ENCODE assay signal across 9 cellular contexts in genomic region chr3:172355836-172356235, GRCh38.
DNase-seq lines count a peak whose midpoint lies in the region; ATAC-seq and TF ChIP-seq lines count a peak whose summit lies in the region.
"Had no signal": no experiment of that assay in that cellular context is flagged by ENCODE, and none has a peak within 500 bp of the region (broad histone marks: within the 10 kb centered on the region; RNA-seq: fewer than 3 reads in every experiment).

No MANE protein-coding gene starts in this region.

- H3K27me3 ChIP-seq in hepatocyte, result no peaks in the 10 kb centered on the region

- H3K4me1 ChIP-seq in hepatocyte (ENCODE audit: insufficient read depth), result no peaks in the 10 kb centered on the region

- H3K4me1 Mint-ChIP-seq in natural killer cell, result peaks cover 36 to 50% of the 10 kb centered on the region in 2 donors
- peaks cover 24 to 29% of the 10 kb centered on the region in 2 donors for H3K4me1 Mint-ChIP-seq in natural killer cell treated with Interleukin-12 subunit alpha and Interleukin-12 subunit beta and Interleukin-15 and Interleukin-18, amount 100 ng/mL, for 72 hours (ENCODE audit: low read depth in 2 of 2)

- intact Hi-C loops in natural killer cell (cut with micrococcal nuclease), result no loop called here

- no peak overlapping the region for H3K4me2 ChIP-seq in hepatocyte

- H3K79me2 ChIP-seq in hepatocyte, result peaks cover 7% of the 10 kb centered on the region

- no peaks in the 10 kb centered on the region for H3K9me3 Mint-ChIP-seq in natural killer cell
- no peaks in the 10 kb centered on the region for H3K9me3 Mint-ChIP-seq in natural killer cell treated with Interleukin-12 subunit alpha and Interleukin-12 subunit beta and Interleukin-15 and Interleukin-18, amount 100 ng/mL, for 72 hours

- no peaks in the 10 kb centered on the region for H3K9me3 ChIP-seq in hepatocyte (ENCODE audit: low read depth)

- TF ChIP-seq CTCF in natural killer cell (IDR thresholded peaks at IDR 0.05) (no peak), hepatocyte (IDR thresholded peaks at IDR 0.05; ENCODE audit: poor library complexity) (no peak)

- H3K9me2 ChIP-seq in hepatocyte (replicated peaks; ENCODE audit: insufficient read depth), result no peaks in the 10 kb centered on the region

- peaks cover 24% of the 10 kb centered on the region for H3K36me3 Mint-ChIP-seq in natural killer cell
- peaks cover 20% of the 10 kb centered on the region for H3K36me3 Mint-ChIP-seq in natural killer cell treated with Interleukin-12 subunit alpha and Interleukin-12 subunit beta and Interleukin-15 and Interleukin-18, amount 100 ng/mL, for 72 hours

- DNase-seq in natural killer cell, result no peak
- DNase-seq in natural killer cell treated with Interleukin-12 subunit alpha and Interleukin-12 subunit beta and Interleukin-15 and Interleukin-18, amount 100 ng/mL, for 72 hours (ENCODE audit: low spot score), result no peak
- DNase-seq in amniotic epithelial cell (ENCODE audit: low read depth), result peak; percentile 88
- DNase-seq in hepatocyte (ENCODE audit: low spot score), result peak; percentile 47
- no peak for DNase-seq in CD1c-positive myeloid dendritic cell (ENCODE audit: extremely low spot score)
- DNase-seq in stimulated activated naive CD4-positive, alpha-beta T cell (lab: John Stamatoyannopoulos, UW), result no peak
- DNase-seq in superior temporal gyrus (ENCODE audit: extremely low spot score), result no peak
- DNase-seq: erythroblast had no signal

- peak overlapping the region; percentile 23 to 70 for H3K27ac Mint-ChIP-seq in natural killer cell
- H3K27ac Mint-ChIP-seq in natural killer cell treated with Interleukin-12 subunit alpha and Interleukin-12 subunit beta and Interleukin-15 and Interleukin-18, amount 100 ng/mL, for 72 hours, result no peak overlapping the region

- ATAC-seq in natural killer cell, result no peak
- ATAC-seq in natural killer cell treated with Interleukin-12 subunit alpha and Interleukin-12 subunit beta and Interleukin-15 and Interleukin-18, amount 100 ng/mL, for 72 hours, result no peak
- ATAC-seq in GM18519 (IDR thresholded peaks at IDR 0.05; ENCODE audit: low FRiP score, unreplicated experiment), result no peak

- H3K27ac ChIP-seq in hepatocyte, result no peak overlapping the region

- WGBS in hepatocyte (ENCODE audit: low lambda C conversion rate, missing lambda C conversion rate), result 59% methylated on average over 2 of the region's 2 CpGs

- H4K20me1 ChIP-seq in hepatocyte (ENCODE audit: insufficient read depth, poor library complexity, severe bottlenecking), result no peaks in the 10 kb centered on the region

- H2AFZ ChIP-seq in hepatocyte, result no peak overlapping the region

- H3K27me3 Mint-ChIP-seq in natural killer cell (ENCODE audit: low read depth in 2 of 2), result no peaks in the 10 kb centered on the region
- no peaks in the 10 kb centered on the region for H3K27me3 Mint-ChIP-seq in natural killer cell treated with Interleukin-12 subunit alpha and Interleukin-12 subunit beta and Interleukin-15 and Interleukin-18, amount 100 ng/mL, for 72 hours

- no peak overlapping the region for H3K4me3 ChIP-seq in hepatocyte

- H3K36me3 ChIP-seq in hepatocyte (replicated peaks; ENCODE audit: insufficient read depth, low read depth), result no peaks in the 10 kb centered on the region

- H3K4me3 Mint-ChIP-seq in natural killer cell, result no peak overlapping the region
- H3K4me3 Mint-ChIP-seq in natural killer cell treated with Interleukin-12 subunit alpha and Interleukin-12 subunit beta and Interleukin-15 and Interleukin-18, amount 100 ng/mL, for 72 hours, result no peak overlapping the region

Comparison
In these comparisons a context has a peak if more than half of its experiments do, and no peak if none do; other contexts are left out.
1. H3K27ac Mint-ChIP-seq: peak in natural killer cell (2 of 2); none in natural killer cell treated with Interleukin-12 subunit alpha and Interleukin-12 subunit beta and Interleukin-15 and Interleukin-18, amount 100 ng/mL, for 72 hours (0 of 2).
2. DNase-seq: peak in amniotic epithelial cell (single experiment) and hepatocyte (single experiment); none in natural killer cell (single experiment), natural killer cell treated with Interleukin-12 subunit alpha and Interleukin-12 subunit beta and Interleukin-15 and Interleukin-18, amount 100 ng/mL, for 72 hours (single experiment), CD1c-positive myeloid dendritic cell (single experiment), stimulated activated naive CD4-positive, alpha-beta T cell (0 of 6) and superior temporal gyrus (single experiment).